1 cellular context compared by ENCODE assay signal in genomic region chr17:44014437-44015172, GRCh38.
TF ChIP-seq lines count a peak whose summit lies in the region.

Gene TMEM101, minus strand, starts transcription at chr17:44014963. Its CDS starts 11 bp downstream, at chr17:44014952.

TF ChIP-seq in HepG2, 621 proteins besides CTCF, POLR2A, EP300 and RAD21 (continued from another document and continues in another):
- TF ChIP-seq ZNF512 (CRISPR knock-in tag; IDR thresholded peaks at IDR 0.05) (no peak), ZNF230 (CRISPR knock-in tag; IDR thresholded peaks at IDR 0.05) (peak; percentile 85; the same call in 1 of the 2 replicates), PAF1 (CRISPR knock-in tag; IDR thresholded peaks at IDR 0.05) (no peak), ZNF501 (CRISPR knock-in tag; IDR thresholded peaks at IDR 0.05) (peak; percentile 97), RARA (CRISPR knock-in tag; IDR thresholded peaks at IDR 0.05) (peak; percentile 57; the same call in 1 of the 2 replicates), KLF11 (CRISPR knock-in tag; IDR thresholded peaks at IDR 0.05) (peak; percentile 96), ATF3 (CRISPR knock-in tag; IDR thresholded peaks at IDR 0.05) (peak; percentile 37; the same call in 1 of the 2 replicates), ZSCAN25 (CRISPR knock-in tag; IDR thresholded peaks at IDR 0.05) (peak; percentile 86), TCF12 (IDR thresholded peaks at IDR 0.05) (no peak), TCF12 (CRISPR knock-in tag; IDR thresholded peaks at IDR 0.05) (peak; percentile 54; the same call in 1 of the 2 replicates), ZC3H13 (CRISPR knock-in tag; IDR thresholded peaks at IDR 0.05) (peak; percentile 88; the same call in 1 of the 2 replicates), SP1 (IDR thresholded peaks at IDR 0.05) (no peak), SP1 (CRISPR knock-in tag; IDR thresholded peaks at IDR 0.05) (peak; percentile 95), SOX13 (IDR thresholded peaks at IDR 0.05) (peak; percentile 15; the same call in 1 of the 2 replicates), SOX13 (CRISPR knock-in tag; conservative IDR thresholded peaks at IDR 0.05 in 1 of 2, IDR thresholded peaks at IDR 0.05 in 1 of 2) (peak in 1 of 2 experiments; percentile 72; a peak in 2 of 4 replicates), ZNF737 (CRISPR knock-in tag; IDR thresholded peaks at IDR 0.05; ENCODE audit: borderline replicate concordance) (peak; percentile 31; the same call in 1 of the 2 replicates), BCL6 (CRISPR knock-in tag; IDR thresholded peaks at IDR 0.05) (peak; percentile 69), ZNF547 (CRISPR knock-in tag; IDR thresholded peaks at IDR 0.05) (peak; percentile 20; the same call in 1 of the 2 replicates), ZNF672 (CRISPR knock-in tag; IDR thresholded peaks at IDR 0.05) (no peak), U2AF1 (optimal IDR thresholded peaks at IDR 0.05; ENCODE audit: low read depth, low read length) (peak; percentile 54), ZBTB37 (CRISPR knock-in tag; IDR thresholded peaks at IDR 0.05) (0 out of 2 replicates have a peak, but pooled peaks have one; percentile 33), ZNF574 (CRISPR knock-in tag; IDR thresholded peaks at IDR 0.05) (peak; percentile 98), ETV6 (CRISPR knock-in tag; conservative IDR thresholded peaks at IDR 0.05) (peak; percentile 98), SIN3B (IDR thresholded peaks at IDR 0.05; ENCODE audit: low read length) (peak; percentile 98), YEATS4 (CRISPR knock-in tag; IDR thresholded peaks at IDR 0.05; ENCODE audit: borderline replicate concordance) (peak; percentile 96), ZNF576 (CRISPR knock-in tag; IDR thresholded peaks at IDR 0.05) (peak; percentile 89; the same call in 1 of the 2 replicates), SNAPC5 (CRISPR knock-in tag; IDR thresholded peaks at IDR 0.05; ENCODE audit: borderline replicate concordance) (peak; percentile 43), PRPF4 (IDR thresholded peaks at IDR 0.05; ENCODE audit: low read depth, low read length, poor library complexity, severe bottlenecking) (no peak), ZNF772 (CRISPR knock-in tag; IDR thresholded peaks at IDR 0.05) (peak; percentile 78), HNRNPK (IDR thresholded peaks at IDR 0.05; ENCODE audit: low read depth, low read length, poor library complexity, severe bottlenecking) (no peak), CBX5 (CRISPR knock-in tag; IDR thresholded peaks at IDR 0.05; ENCODE audit: borderline replicate concordance) (peak; percentile 99), TOPORS (CRISPR knock-in tag; IDR thresholded peaks at IDR 0.05) (peak; percentile 96), ZKSCAN5 (CRISPR knock-in tag; IDR thresholded peaks at IDR 0.05) (0 out of 2 replicates have a peak, but pooled peaks have one; percentile 42), ZNF558 (CRISPR knock-in tag; IDR thresholded peaks at IDR 0.05; ENCODE audit: borderline replicate concordance) (peak; percentile 47), FOXP4 (CRISPR knock-in tag; IDR thresholded peaks at IDR 0.05) (peak; percentile 64), SMYD3 (CRISPR knock-in tag; IDR thresholded peaks at IDR 0.05) (peak; percentile 93; the same call in 1 of the 2 replicates), KLF9 (CRISPR knock-in tag; IDR thresholded peaks at IDR 0.05; ENCODE audit: low read depth) (peak; percentile 66; the same call in 1 of the 2 replicates), PRMT3 (CRISPR knock-in tag; IDR thresholded peaks at IDR 0.05; ENCODE audit: borderline replicate concordance, low read depth) (no peak), RBAK (CRISPR knock-in tag; IDR thresholded peaks at IDR 0.05) (peak; percentile 85), ZNF354B (CRISPR knock-in tag; IDR thresholded peaks at IDR 0.05) (no peak; the same call in 1 of the 2 replicates), FIP1L1 (IDR thresholded peaks at IDR 0.05; ENCODE audit: borderline replicate concordance, insufficient read depth, low read depth, low read length) (no peak; the same call in 1 of the 2 replicates), IKZF4 (CRISPR knock-in tag; IDR thresholded peaks at IDR 0.05; ENCODE audit: borderline replicate concordance, low read depth, not compliant biosample characterization) (peak; percentile 95), ZNF629 (CRISPR knock-in tag; conservative IDR thresholded peaks at IDR 0.05) (peak; percentile 28; the same call in 1 of the 2 replicates), PLSCR1 (CRISPR knock-in tag; IDR thresholded peaks at IDR 0.05; ENCODE audit: borderline replicate concordance) (no peak), RBM22 (optimal IDR thresholded peaks at IDR 0.05; ENCODE audit: low read length) (peak; percentile 78), HDAC6 (IDR thresholded peaks at IDR 0.05; ENCODE audit: low read depth, low read length) (no peak), SRF (IDR thresholded peaks at IDR 0.05; ENCODE audit: low read depth, low read length) (peak; percentile 81), PBX3 (CRISPR knock-in tag; IDR thresholded peaks at IDR 0.05; ENCODE audit: borderline replicate concordance) (no peak), KAT8 (CRISPR knock-in tag; IDR thresholded peaks at IDR 0.05) (peak; percentile 99), BRD4 (CRISPR knock-in tag; IDR thresholded peaks at IDR 0.05) (peak; percentile 100), ZNF431 (CRISPR knock-in tag; IDR thresholded peaks at IDR 0.05; ENCODE audit: borderline replicate concordance, low read depth) (peak; percentile 88; the same call in 1 of the 2 replicates), ZNF17 (CRISPR knock-in tag; IDR thresholded peaks at IDR 0.05) (no peak), STAT5B (CRISPR knock-in tag; IDR thresholded peaks at IDR 0.05) (peak; percentile 28; the same call in 1 of the 2 replicates), ZNF510 (CRISPR knock-in tag; IDR thresholded peaks at IDR 0.05; ENCODE audit: low read depth) (peak; percentile 98), ZNF326 (CRISPR knock-in tag; IDR thresholded peaks at IDR 0.05; ENCODE audit: borderline replicate concordance) (no peak), ZNF557 (CRISPR knock-in tag; IDR thresholded peaks at IDR 0.05) (peak; percentile 23; the same call in 1 of the 2 replicates), ZBTB33 (CRISPR knock-in tag; IDR thresholded peaks at IDR 0.05) (peak; percentile 87), TRIM22 (IDR thresholded peaks at IDR 0.05) (no peak), HCFC1 (IDR thresholded peaks at IDR 0.05; ENCODE audit: low read depth, low read length) (peak; percentile 99), JARID2 (CRISPR knock-in tag; IDR thresholded peaks at IDR 0.05; ENCODE audit: insufficient replicate concordance) (no peak), HOXA9 (CRISPR knock-in tag; IDR thresholded peaks at IDR 0.05; ENCODE audit: borderline replicate concordance) (no peak)
